ENCODE assay signal across 8 cellular contexts in the genomic region with DNA sequence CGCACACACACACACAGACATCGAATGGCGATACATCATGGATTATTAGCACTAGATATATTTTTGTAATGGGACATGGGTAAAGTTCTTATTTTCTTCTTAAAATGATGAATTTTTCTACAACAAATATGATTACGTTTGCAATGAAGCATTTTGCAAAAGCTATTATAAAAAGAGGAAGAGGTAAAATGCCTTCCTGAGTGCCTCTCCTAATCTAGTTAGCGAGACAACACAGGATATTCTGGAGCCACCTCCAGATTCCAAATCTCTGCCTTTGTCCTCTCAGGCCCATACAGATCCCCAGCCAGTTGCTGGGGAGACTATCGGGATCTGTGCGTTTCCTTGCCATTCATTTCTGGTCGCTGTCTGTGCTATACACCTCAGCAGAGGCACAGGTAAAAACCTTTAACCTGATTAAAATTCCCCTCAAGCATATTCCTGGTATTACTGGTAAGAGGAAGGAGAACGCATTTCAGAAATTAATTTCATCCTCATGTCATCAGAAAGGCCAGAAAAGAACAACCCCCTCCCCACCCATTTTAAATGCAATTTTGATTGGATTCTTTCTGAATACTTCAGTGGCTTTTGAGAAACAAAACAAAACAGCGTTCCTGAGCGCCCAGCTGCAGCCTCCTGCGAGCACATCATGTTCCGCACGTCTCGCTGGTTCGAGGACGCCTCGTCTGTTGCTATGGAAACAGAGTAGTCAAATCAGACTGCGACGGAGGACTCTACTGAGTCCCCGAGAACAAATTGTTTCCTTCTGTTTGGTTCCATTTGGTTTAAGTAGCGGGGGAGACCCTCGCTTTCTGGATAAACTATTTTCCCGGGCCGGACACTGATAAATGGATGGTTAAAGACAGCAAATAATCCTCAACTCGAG.
DNase-seq lines count a peak whose midpoint lies in the region; ATAC-seq and TF ChIP-seq lines count a peak whose summit lies in the region.

No MANE protein-coding gene starts in this region.

- H3K4me1 ChIP-seq in stomach: peaks cover 0 to 10% (median 4%) of the 10 kb centered on the region in 4 donors

- no peaks in the 10 kb centered on the region for H3K36me3 ChIP-seq in stomach

- intact Hi-C loops in stomach (cut with DNase I; ENCODE audit: low total_unique reads): no loop called here

- no peak for TF ChIP-seq POLR2A in stomach (IDR thresholded peaks at IDR 0.05)

- H3K36me3 Mint-ChIP-seq in T-cell (no peaks in the 10 kb centered on the region), endothelial cell (ENCODE audit: low read depth, unreplicated experiment) (no peaks in the 10 kb centered on the region)
- H3K36me3 Mint-ChIP-seq in effector memory CD8-positive, alpha-beta T cell (ENCODE audit: insufficient read depth): no peaks in the 10 kb centered on the region

- ATAC-seq in GM18858 (IDR thresholded peaks at IDR 0.05; ENCODE audit: unreplicated experiment) (peak; percentile 85), HG02798 (IDR thresholded peaks at IDR 0.05; ENCODE audit: poor library complexity, unreplicated experiment) (peak; percentile 92), T-cell (replicated peaks in 1 of 4) (peak in 3 of 4 experiments; percentile 48 to 85 (median 53))
- ATAC-seq in effector memory CD8-positive, alpha-beta T cell (replicated peaks): no peak

- H3K9me3 Mint-ChIP-seq in T-cell (no peaks in the 10 kb centered on the region), endothelial cell (ENCODE audit: unreplicated experiment) (no peaks in the 10 kb centered on the region)
- no peaks in the 10 kb centered on the region for H3K9me3 Mint-ChIP-seq in effector memory CD8-positive, alpha-beta T cell

- CTCF ChIA-PET in T-cell (lab: Charles Lee): no interaction called here

- peak overlapping the region in 2 of 3 donors; percentile 40 to 47 for H3K4me3 Mint-ChIP-seq in T-cell
- H3K4me3 Mint-ChIP-seq in endothelial cell (ENCODE audit: unreplicated experiment): peak overlapping the region; percentile 56
- no peak overlapping the region for H3K4me3 Mint-ChIP-seq in effector memory CD8-positive, alpha-beta T cell

- peak overlapping the region in 2 of 4 donors; percentile 9 to 20 for H3K4me3 ChIP-seq in stomach

- H3K27ac Mint-ChIP-seq in T-cell (no peak overlapping the region), endothelial cell (ENCODE audit: unreplicated experiment) (peak overlapping the region; percentile 64)
- no peak overlapping the region for H3K27ac Mint-ChIP-seq in effector memory CD8-positive, alpha-beta T cell

- no peak for TF ChIP-seq EP300 in stomach (IDR thresholded peaks at IDR 0.05)

- POLR2A ChIA-PET in T-cell (lab: Charles Lee): no interaction called here

- no peaks in the 10 kb centered on the region for H3K9me3 ChIP-seq in stomach

- H3K27ac ChIP-seq in stomach: peak overlapping the region in 3 of 5 donors; percentile 29 to 50 (median 31)

- DNase-seq in T-cell (peak in 29 of 34 experiments; percentile 1 to 61 (median 23)), endothelial cell (ENCODE audit: low spot score) (peak; percentile 50), midbrain (lab: John Stamatoyannopoulos, UW) (peak; percentile 73), stomach (peak; percentile 36), H4 (ENCODE audit: low spot score) (no peak)
- DNase-seq in effector memory CD8-positive, alpha-beta T cell: no peak

- 21 to 26% (median 22%) methylated on average over 26 of the region's 26 CpGs for WGBS in stomach, 5 donors

- no peak for TF ChIP-seq CTCF in endothelial cell (IDR thresholded peaks at IDR 0.05; ENCODE audit: unreplicated experiment)
- no peak for TF ChIP-seq CTCF in stomach (IDR thresholded peaks at IDR 0.05)

- peaks cover 0 to 26% (median 0%) of the 10 kb centered on the region in 3 donors for H3K27me3 ChIP-seq in stomach

- H3K4me1 Mint-ChIP-seq in T-cell (peaks cover 7 to 9% (median 9%) of the 10 kb centered on the region in 3 donors), endothelial cell (ENCODE audit: unreplicated experiment) (peaks cover 5% of the 10 kb centered on the region)
- H3K4me1 Mint-ChIP-seq in effector memory CD8-positive, alpha-beta T cell (ENCODE audit: low read depth in 2 of 2): peaks cover 0 to 3% of the 10 kb centered on the region in 2 donors

- H3K27me3 Mint-ChIP-seq in T-cell (peaks cover 30 to 47% of the 10 kb centered on the region in 2 donors), endothelial cell (ENCODE audit: unreplicated experiment) (peaks cover 2% of the 10 kb centered on the region)
- H3K27me3 Mint-ChIP-seq in effector memory CD8-positive, alpha-beta T cell: peaks cover 27 to 41% of the 10 kb centered on the region in 2 donors

Comparison
In these comparisons a context has a peak if more than half of its experiments do, and no peak if none do; other contexts are left out.
1. DNase-seq: peak in T-cell (29 of 34), endothelial cell (single experiment), midbrain (single experiment) and stomach (single experiment); none in effector memory CD8-positive, alpha-beta T cell (0 of 3) and H4 (single experiment).
2. H3K4me3 Mint-ChIP-seq: peak in T-cell (2 of 3) and endothelial cell (single experiment); none in effector memory CD8-positive, alpha-beta T cell (0 of 2).